30 cellular contexts compared by ENCODE assay signal in the genomic region with DNA sequence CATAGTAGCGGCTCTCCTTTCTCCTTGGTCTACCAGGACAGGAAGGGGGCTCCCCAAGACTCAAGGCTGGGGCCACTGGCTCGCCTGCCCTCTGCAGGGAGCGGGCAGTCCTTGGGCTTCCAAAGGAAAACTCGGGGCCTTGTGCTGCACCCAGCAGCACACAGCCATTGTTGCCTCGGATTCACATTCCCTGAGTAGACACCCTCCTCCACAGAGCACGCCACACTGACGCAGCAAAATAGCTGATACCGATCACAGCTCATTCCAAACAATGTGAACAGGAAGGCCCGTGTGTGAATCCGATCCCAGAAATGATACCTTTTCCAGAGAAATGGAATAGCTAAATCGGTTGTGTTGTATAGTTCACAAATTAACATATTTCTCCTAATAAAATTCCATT.
"Had no signal": no experiment of that assay in that cellular context is flagged by ENCODE, and none has a peak within 500 bp of the region (broad histone marks: within the 10 kb centered on the region; RNA-seq: fewer than 3 reads in every experiment).

No MANE protein-coding gene starts in this region.

- H3K9me3 ChIP-seq: gastrocnemius medialis, left ventricle myocardium inferior, pancreas, psoas muscle, sigmoid colon, suprapubic skin, tibial artery, upper lobe of right lung had no signal

- H3K27ac Mint-ChIP-seq: mesothelial cell of epicardium; T-cell; T-helper 2 cell treated with Interferon-gamma antibody and Interleukin-4, amounts not matched to agents 5 μg/mL and 100 μg/mL, for 36 hours had no signal

- H3K27me3 Mint-ChIP-seq: activated naive CD8-positive, alpha-beta T cell; effector memory CD8-positive, alpha-beta T cell; naive B cell; T-cell had no signal

- DNase-seq: activated CD4-positive, alpha-beta T cell treated with anti-CD3 and anti-CD28 coated beads for 48 hours; activated CD4-positive, alpha-beta T cell treated with anti-CD3 and anti-CD28 coated beads, Interleukin-2, amount 50 U/mL, for 48 hours; activated CD4-positive, CD25-positive, alpha-beta regulatory T cell; activated CD8-positive, alpha-beta memory T cell treated with anti-CD3 and anti-CD28 coated beads, Interleukin-2, amount 50 U/mL, for 4 hours; activated gamma-delta T cell; activated T-cell treated with anti-CD3 and anti-CD28 coated beads, Interleukin-2, amount 50 U/mL, for 48 hours; anterior cingulate cortex; cortex of kidney; effector memory CD8-positive, alpha-beta T cell; erythroblast; gastrocnemius medialis; glutamatergic neuron; left ventricle myocardium inferior; mammary epithelial cell; naive B cell; pancreas; psoas muscle; small intestine; stimulated activated CD4-positive, alpha-beta T cell treated with anti-CD3 and anti-CD28 coated beads, Interleukin-4, amount 100 ng/mL, for 4 hours; stimulated activated CD8-positive, alpha-beta memory T cell treated with anti-CD3 and anti-CD28 coated beads, Interleukin-4, amount 100 ng/mL, for 48 hours; stimulated activated naive CD4-positive, alpha-beta T cell; T-cell; tibial artery; upper lobe of right lung had no signal

- H3K4me1 Mint-ChIP-seq: mesothelial cell of epicardium, neural crest cell, T-cell had no signal

- H3K27ac ChIP-seq: gastrocnemius medialis, left ventricle myocardium inferior, pancreas, psoas muscle, sigmoid colon, suprapubic skin, tibial artery, upper lobe of right lung had no signal

- H3K4me1 ChIP-seq: pancreas, sigmoid colon, suprapubic skin, tibial artery, upper lobe of right lung had no signal

- ATAC-seq: effector memory CD8-positive, alpha-beta T cell; gastrocnemius medialis; pancreas; psoas muscle; T-cell; upper lobe of right lung had no signal

- H3K4me3 Mint-ChIP-seq: activated naive CD8-positive, alpha-beta T cell; effector memory CD8-positive, alpha-beta T cell; mesothelial cell of epicardium; naive B cell; neural crest cell; T-cell; T-helper 2 cell treated with Interferon-gamma antibody and Interleukin-4, amounts not matched to agents 5 μg/mL and 100 μg/mL, for 36 hours had no signal

- H3K9me3 Mint-ChIP-seq: effector memory CD8-positive, alpha-beta T cell; mesothelial cell of epicardium; naive B cell; neural crest cell; T-cell; T-helper 2 cell treated with Interferon-gamma antibody and Interleukin-4, amounts not matched to agents 5 μg/mL and 100 μg/mL, for 36 hours had no signal

- H3K4me3 ChIP-seq: gastrocnemius medialis, left ventricle myocardium inferior, pancreas, psoas muscle, sigmoid colon, suprapubic skin, tibial artery, upper lobe of right lung had no signal

- H3K27me3 ChIP-seq: gastrocnemius medialis, pancreas, sigmoid colon, suprapubic skin, tibial artery, upper lobe of right lung had no signal
